ENCODE assay signal across 8 cellular contexts in the genomic region with DNA sequence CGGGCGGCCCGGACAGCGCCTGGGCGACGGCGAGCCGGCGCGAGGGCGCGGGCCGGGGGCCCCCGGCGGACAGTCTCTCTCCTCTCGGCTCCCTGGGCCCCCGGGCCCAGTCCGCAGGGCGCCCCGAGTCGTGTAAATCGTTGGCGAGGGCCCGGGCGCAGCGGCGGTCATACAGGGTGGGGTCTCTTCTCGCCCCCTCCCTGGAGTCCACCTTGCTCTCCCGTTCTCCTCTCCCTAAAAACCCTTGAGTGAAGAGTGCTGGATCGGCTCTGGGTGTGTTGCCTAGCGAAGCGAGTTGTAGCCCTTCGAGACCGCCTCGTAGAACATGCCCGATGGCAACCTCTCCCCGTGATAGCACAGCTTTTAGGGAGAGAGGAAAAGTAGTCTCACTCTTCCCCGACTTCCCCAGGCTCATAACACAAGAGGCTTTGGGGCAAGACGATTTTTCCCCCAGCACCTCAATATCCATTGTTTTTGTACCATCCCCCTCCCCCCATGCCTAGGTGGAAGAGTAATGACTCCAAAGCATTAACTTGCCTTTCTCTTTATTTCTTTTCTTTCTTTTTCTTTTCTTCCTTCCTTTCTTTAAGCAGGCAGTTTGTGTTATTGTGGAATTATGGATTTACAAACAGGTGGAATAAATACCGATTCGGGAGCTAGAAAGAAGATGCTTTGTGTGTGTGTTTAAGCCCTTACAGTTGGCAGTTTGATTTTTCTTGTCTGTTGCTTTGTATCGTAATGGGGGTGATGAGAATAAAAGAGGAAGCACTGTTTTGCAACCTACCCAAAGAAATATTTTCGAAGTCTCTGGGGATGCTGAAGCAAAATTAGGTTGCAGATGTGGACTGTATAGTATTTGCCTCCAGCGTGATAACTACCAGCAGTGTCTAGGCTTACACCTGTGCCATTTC. TPM values are rescaled to one million over a fixed set of nuclear protein-coding genes. Genes with fewer than 3 reads are reported as not detected.
DNase-seq lines count a peak whose midpoint lies in the region; ATAC-seq and TF ChIP-seq lines count a peak whose summit lies in the region.

No MANE protein-coding gene starts in this region.

- H3K36me3 ChIP-seq in OCI-LY3 (replicated peaks; ENCODE audit: low read depth, low read length) (no peaks in the 10 kb centered on the region), left ventricle myocardium inferior (no peaks in the 10 kb centered on the region)

- no peaks in the 10 kb centered on the region for H3K27me3 ChIP-seq in OCI-LY3 (ENCODE audit: low read depth, low read length)
- no peaks in the 10 kb centered on the region for H3K27me3 ChIP-seq in left ventricle myocardium inferior (ENCODE audit: low read depth)

- peaks cover 61% of the 10 kb centered on the region for H3K4me1 Mint-ChIP-seq in activated naive CD8-positive, alpha-beta T cell treated with anti-CD3 and anti-CD28 coated beads, Interleukin-2, amount 50 U/mL, for 24 hours
- H3K4me1 Mint-ChIP-seq in progenitor cell of endocrine pancreas (ENCODE audit: low read depth): peaks cover 22% of the 10 kb centered on the region

- H3K36me3 Mint-ChIP-seq in activated naive CD8-positive, alpha-beta T cell treated with anti-CD3 and anti-CD28 coated beads, Interleukin-2, amount 50 U/mL, for 24 hours (ENCODE audit: low read depth): peaks cover 16% of the 10 kb centered on the region
- H3K36me3 Mint-ChIP-seq in progenitor cell of endocrine pancreas (ENCODE audit: insufficient read depth): peaks cover 1% of the 10 kb centered on the region

- ATAC-seq in GM19372 (IDR thresholded peaks at IDR 0.05; ENCODE audit: low read depth, unreplicated experiment) (peak; percentile 17), HG03354 (IDR thresholded peaks at IDR 0.05; ENCODE audit: poor library complexity, severe bottlenecking, unreplicated experiment) (peak; percentile 32)
- ATAC-seq in activated naive CD8-positive, alpha-beta T cell treated with anti-CD3 and anti-CD28 coated beads, Interleukin-2, amount 50 U/mL, for 24 hours: no peak

- peak overlapping the region; percentile 88 for H3K4me3 Mint-ChIP-seq in activated naive CD8-positive, alpha-beta T cell treated with anti-CD3 and anti-CD28 coated beads, Interleukin-2, amount 50 U/mL, for 24 hours
- peak overlapping the region; percentile 84 for H3K4me3 Mint-ChIP-seq in progenitor cell of endocrine pancreas (ENCODE audit: low read depth)

- no peak overlapping the region; the same call in 1 of the 2 replicates for H2AFZ ChIP-seq in OCI-LY3 (ENCODE audit: low read depth, low read length)

- peak overlapping the region; percentile 98 for H3K4me3 ChIP-seq in OCI-LY3 (ENCODE audit: low read length)
- peak overlapping the region; percentile 82 for H3K4me3 ChIP-seq in left ventricle myocardium inferior

- H3K9me3 Mint-ChIP-seq in activated naive CD8-positive, alpha-beta T cell treated with anti-CD3 and anti-CD28 coated beads, Interleukin-2, amount 50 U/mL, for 24 hours: no peaks in the 10 kb centered on the region
- H3K9me3 Mint-ChIP-seq in progenitor cell of endocrine pancreas (ENCODE audit: low read depth): no peaks in the 10 kb centered on the region

- no peak for TF ChIP-seq CTCF in OCI-LY3 (IDR thresholded peaks at IDR 0.05; ENCODE audit: low read depth, low read length)
- no peak for TF ChIP-seq CTCF in left ventricle myocardium inferior (IDR thresholded peaks at IDR 0.05; ENCODE audit: borderline replicate concordance)
- TF ChIP-seq CTCF in progenitor cell of endocrine pancreas (IDR thresholded peaks at IDR 0.05; ENCODE audit: unreplicated experiment): no peak

- H3K4me1 ChIP-seq in OCI-LY3 (ENCODE audit: low read length) (peaks cover 38% of the 10 kb centered on the region), left ventricle myocardium inferior (peaks cover 73% of the 10 kb centered on the region)

- DNase-seq in DMS 273 (lab: John Stamatoyannopoulos, UW; ENCODE audit: unreplicated experiment): peak; percentile 71
- peak; percentile 35 for DNase-seq in activated naive CD8-positive, alpha-beta T cell treated with anti-CD3 and anti-CD28 coated beads, Interleukin-2, amount 50 U/mL, for 24 hours
- no peak for DNase-seq in left ventricle myocardium inferior
- peak; percentile 18 for DNase-seq in progenitor cell of endocrine pancreas (ENCODE audit: low spot score, unreplicated experiment)
- DNase-seq in hippocampal formation (lab: John Stamatoyannopoulos, UW): no peak

- intact Hi-C loops in left ventricle myocardium inferior (cut with micrococcal nuclease): no loop called here

- H3K9ac ChIP-seq in OCI-LY3 (ENCODE audit: low read length): peak overlapping the region; percentile 90

- H3K9me3 ChIP-seq in OCI-LY3 (ENCODE audit: insufficient read depth, low read length) (no peaks in the 10 kb centered on the region), left ventricle myocardium inferior (replicated peaks) (no peaks in the 10 kb centered on the region)

- H3K27ac ChIP-seq in OCI-LY3 (ENCODE audit: low read length) (peak overlapping the region; percentile 84), left ventricle myocardium inferior (replicated peaks) (peak overlapping the region; percentile 99)

- H3K79me2 ChIP-seq in OCI-LY3 (ENCODE audit: low read length): peaks cover 57% of the 10 kb centered on the region

- H3K27me3 Mint-ChIP-seq in activated naive CD8-positive, alpha-beta T cell treated with anti-CD3 and anti-CD28 coated beads, Interleukin-2, amount 50 U/mL, for 24 hours: no peaks in the 10 kb centered on the region
- H3K27me3 Mint-ChIP-seq in progenitor cell of endocrine pancreas: no peaks in the 10 kb centered on the region

- peaks cover 38% of the 10 kb centered on the region for H4K20me1 ChIP-seq in OCI-LY3 (ENCODE audit: insufficient read depth, low read length)

- peak overlapping the region; percentile 84 for H3K4me2 ChIP-seq in OCI-LY3 (ENCODE audit: low read length)

- peak overlapping the region; percentile 61 for H3K27ac Mint-ChIP-seq in activated naive CD8-positive, alpha-beta T cell treated with anti-CD3 and anti-CD28 coated beads, Interleukin-2, amount 50 U/mL, for 24 hours
- peak overlapping the region; percentile 96 for H3K27ac Mint-ChIP-seq in progenitor cell of endocrine pancreas

RNA-seq across cellular contexts. Expression of a gene that starts 0.8 kb away (rescaled TPM):
- 47.9 TPM for total RNA-seq in left ventricle myocardium inferior
- total RNA-seq in progenitor cell of endocrine pancreas: 45.9 and 47.5 TPM in 2 replicates

RNA-seq across cellular contexts. Expression of a gene that starts 1.2 kb away (rescaled TPM):
- 25.1 TPM for total RNA-seq in left ventricle myocardium inferior
- total RNA-seq in progenitor cell of endocrine pancreas: 26.8 and 29.9 TPM in 2 replicates

RNA-seq across cellular contexts. Expression of a gene that starts 48.5 kb away (rescaled TPM):
- total RNA-seq in left ventricle myocardium inferior (86.5 TPM), progenitor cell of endocrine pancreas (152 and 172 TPM in 2 replicates)

Comparison
In these comparisons a context has a peak if more than half of its experiments do, and no peak if none do; other contexts are left out.
1. DNase-seq: peak in DMS 273 (single experiment), activated naive CD8-positive, alpha-beta T cell treated with anti-CD3 and anti-CD28 coated beads, Interleukin-2, amount 50 U/mL, for 24 hours (single experiment) and progenitor cell of endocrine pancreas (single experiment); none in left ventricle myocardium inferior (single experiment) and hippocampal formation (0 of 2).